ENCODE assay signal across 1 cellular context in genomic region chr6:16821834-16822264, GRCh38.
TF ChIP-seq lines count a peak whose summit lies in the region.

No MANE protein-coding gene starts in this region.

TF ChIP-seq in HepG2, 621 proteins besides CTCF, POLR2A, EP300 and RAD21 (continued from another document and continues in another):
- TF ChIP-seq ZBTB43 (CRISPR knock-in tag; conservative IDR thresholded peaks at IDR 0.05): peak; percentile 97
- TF ChIP-seq PHF8 (CRISPR knock-in tag; IDR thresholded peaks at IDR 0.05): no peak; the same call in 1 of the 2 replicates
- TF ChIP-seq ARID4A (CRISPR knock-in tag; IDR thresholded peaks at IDR 0.05; ENCODE audit: borderline replicate concordance): peak; percentile 82; the same call in 1 of the 2 replicates
- 0 out of 2 replicates have a peak, but pooled peaks have one; percentile 52 for TF ChIP-seq MAF1 (CRISPR knock-in tag; IDR thresholded peaks at IDR 0.05; ENCODE audit: borderline replicate concordance)
- peak; percentile 99 for TF ChIP-seq SAP130 (CRISPR knock-in tag; IDR thresholded peaks at IDR 0.05; ENCODE audit: low read depth)
- no peak for TF ChIP-seq ZNF33B (CRISPR knock-in tag; IDR thresholded peaks at IDR 0.05)
- 0 out of 2 replicates have a peak, but pooled peaks have one; percentile 45 for TF ChIP-seq RORA (CRISPR knock-in tag; IDR thresholded peaks at IDR 0.05)
- 0 out of 2 replicates have a peak, but pooled peaks have one; percentile 20 for TF ChIP-seq MYNN (CRISPR knock-in tag; IDR thresholded peaks at IDR 0.05; ENCODE audit: low read depth)
- peak; percentile 68; the same call in 1 of the 2 replicates for TF ChIP-seq ZBTB49 (CRISPR knock-in tag; IDR thresholded peaks at IDR 0.05; ENCODE audit: borderline replicate concordance)
- TF ChIP-seq ZNF33A (CRISPR knock-in tag; IDR thresholded peaks at IDR 0.05; ENCODE audit: borderline replicate concordance): 0 out of 2 replicates have a peak, but pooled peaks have one; percentile 39
- TF ChIP-seq ATF7 (IDR thresholded peaks at IDR 0.05): peak; percentile 71
- TF ChIP-seq ATF7 (CRISPR knock-in tag; IDR thresholded peaks at IDR 0.05): peak; percentile 90
- TF ChIP-seq PRDM15 (CRISPR knock-in tag; IDR thresholded peaks at IDR 0.05): no peak
- TF ChIP-seq SNAI1 (CRISPR knock-in tag; IDR thresholded peaks at IDR 0.05; ENCODE audit: borderline replicate concordance): no peak
- TF ChIP-seq ZBTB20 (CRISPR knock-in tag; IDR thresholded peaks at IDR 0.05; ENCODE audit: borderline replicate concordance, low read depth): peak; percentile 97; the same call in 1 of the 2 replicates
- peak; percentile 51; the same call in 1 of the 2 replicates for TF ChIP-seq ZNF567 (CRISPR knock-in tag; IDR thresholded peaks at IDR 0.05; ENCODE audit: borderline replicate concordance)
- peak; percentile 89; the same call in 1 of the 2 replicates for TF ChIP-seq SIX1 (CRISPR knock-in tag; IDR thresholded peaks at IDR 0.05; ENCODE audit: borderline replicate concordance)
- no peak for TF ChIP-seq BRCA1 (CRISPR knock-in tag; IDR thresholded peaks at IDR 0.05)
- no peak for TF ChIP-seq ZNF841 (CRISPR knock-in tag; IDR thresholded peaks at IDR 0.05; ENCODE audit: borderline replicate concordance)
- TF ChIP-seq SRSF1 (optimal IDR thresholded peaks at IDR 0.05; ENCODE audit: low read depth, low read length): no peak
- no peak for TF ChIP-seq RBAK (CRISPR knock-in tag; IDR thresholded peaks at IDR 0.05)
- peak; percentile 72; the same call in 1 of the 2 replicates for TF ChIP-seq TP53 (CRISPR knock-in tag; conservative IDR thresholded peaks at IDR 0.05)
- TF ChIP-seq ZFP91 (CRISPR knock-in tag; IDR thresholded peaks at IDR 0.05; ENCODE audit: borderline replicate concordance): peak; percentile 84; the same call in 1 of the 2 replicates
- TF ChIP-seq ZNF329 (CRISPR knock-in tag; IDR thresholded peaks at IDR 0.05; ENCODE audit: low read depth): no peak
- no peak for TF ChIP-seq FOXO4 (CRISPR knock-in tag; conservative IDR thresholded peaks at IDR 0.05)
- TF ChIP-seq ZNF430 (CRISPR knock-in tag; IDR thresholded peaks at IDR 0.05): peak; percentile 97
- TF ChIP-seq ZNF543 (CRISPR knock-in tag; IDR thresholded peaks at IDR 0.05): peak; percentile 82; the same call in 1 of the 2 replicates
- TF ChIP-seq ELK4 (CRISPR knock-in tag; IDR thresholded peaks at IDR 0.05; ENCODE audit: borderline replicate concordance): no peak
- TF ChIP-seq FOXP1 (IDR thresholded peaks at IDR 0.05): 0 out of 2 replicates have a peak, but pooled peaks have one; percentile 42
- peak; percentile 87 for TF ChIP-seq FOXP1 (CRISPR knock-in tag; IDR thresholded peaks at IDR 0.05)
- TF ChIP-seq ETV5 (CRISPR knock-in tag; IDR thresholded peaks at IDR 0.05; ENCODE audit: borderline replicate concordance): peak; percentile 73; the same call in 1 of the 2 replicates
- TF ChIP-seq NFYC (CRISPR knock-in tag; IDR thresholded peaks at IDR 0.05): peak; percentile 68
- peak; percentile 84 for TF ChIP-seq PRDM10 (CRISPR knock-in tag; IDR thresholded peaks at IDR 0.05; ENCODE audit: low read depth)
- no peak for TF ChIP-seq MAZ (IDR thresholded peaks at IDR 0.05; ENCODE audit: borderline replicate concordance, low read depth, low read length)
- TF ChIP-seq MAZ (CRISPR knock-in tag; IDR thresholded peaks at IDR 0.05; ENCODE audit: low read depth): peak; percentile 41; the same call in 1 of the 2 replicates
- TF ChIP-seq RCOR2 (CRISPR knock-in tag; IDR thresholded peaks at IDR 0.05): peak; percentile 99
- peak; percentile 94 for TF ChIP-seq PITX1 (CRISPR knock-in tag; IDR thresholded peaks at IDR 0.05)
- TF ChIP-seq SNRNP70 (IDR thresholded peaks at IDR 0.05; ENCODE audit: low read depth, low read length): no peak
- TF ChIP-seq SOX5 (CRISPR knock-in tag; IDR thresholded peaks at IDR 0.05; ENCODE audit: borderline replicate concordance): peak; percentile 97
- TF ChIP-seq ZNF431 (CRISPR knock-in tag; IDR thresholded peaks at IDR 0.05; ENCODE audit: borderline replicate concordance, low read depth): peak; percentile 95
- TF ChIP-seq EHMT2 (IDR thresholded peaks at IDR 0.05; ENCODE audit: borderline replicate concordance, low read depth, low read length): peak; percentile 95
